Comparison of ENCODE assay signal across 30 cellular contexts in the genomic region with DNA sequence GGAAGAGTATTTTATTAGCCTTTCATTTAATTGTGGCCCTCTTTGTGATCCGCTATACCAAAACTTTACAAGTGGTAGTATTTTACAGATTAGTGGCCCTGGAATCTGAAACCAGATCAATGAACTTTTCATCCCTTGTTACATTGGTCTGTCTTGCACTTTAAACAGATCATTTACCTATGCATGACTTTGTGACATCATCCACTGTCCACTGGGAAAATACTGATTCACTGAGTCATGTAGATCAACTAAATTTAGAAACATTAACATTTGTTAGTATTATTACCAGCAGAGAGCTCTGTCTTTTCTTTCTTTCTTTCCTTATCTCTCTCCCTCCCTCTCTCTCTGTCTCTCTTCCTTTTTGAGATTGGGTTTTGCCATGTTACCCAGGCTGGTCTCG. TPM values are rescaled to one million over a fixed set of nuclear protein-coding genes. Genes with fewer than 3 reads are reported as not detected.
DNase-seq lines count a peak whose midpoint lies in the region; ATAC-seq, FAIRE-seq and TF ChIP-seq lines count a peak whose summit lies in the region.
"Had no signal": no experiment of that assay in that cellular context is flagged by ENCODE, and none has a peak within 500 bp of the region (broad histone marks: within the 10 kb centered on the region; RNA-seq: fewer than 3 reads in every experiment).

No MANE protein-coding gene starts in this region.

- POLR2A ChIA-PET in HepG2 (lab: Yijun Ruan, JAX): no interaction called here

- no peak overlapping the region for H2AFZ ChIP-seq in HepG2 (ENCODE audit: low read length)
- H2AFZ ChIP-seq: hepatocyte had no signal

- H3K4me3 ChIP-seq in epithelial cell of esophagus (ENCODE audit: low read length) (no peak overlapping the region), HepG2 (replicated peaks in 1 of 3; ENCODE audit: insufficient read depth in 1 of 3, low read depth in 2 of 3, low read length in 3 of 3) (no peak overlapping the region)
- H3K4me3 ChIP-seq: ascending aorta, gastroesophageal sphincter, HAP-1, hepatocyte, pancreas, right atrium auricular region, spleen, thyroid gland, vagina had no signal

- in situ Hi-C loops in HepG2 (cut with HindIII; ENCODE audit: extremely low pct_ligation_motif_present, low pct_unique_long_range_greater_than_20kb): no loop called here

- intact Hi-C loops in HepG2 (cut with micrococcal nuclease; ENCODE audit: unreplicated experiment): no loop called here

- no peak overlapping the region for H3K27ac ChIP-seq in HepG2 (ENCODE audit: extremely low read length, insufficient read depth, low read length)
- H3K27ac ChIP-seq: ascending aorta, gastroesophageal sphincter, hepatocyte, pancreas, right atrium auricular region, spleen, thyroid gland, vagina had no signal

- no peaks in the 10 kb centered on the region for H3K9me3 ChIP-seq in HepG2 (ENCODE audit: low read length)
- H3K9me3 ChIP-seq: ascending aorta, gastroesophageal sphincter, HAP-1, pancreas, right atrium auricular region, spleen, thyroid gland, vagina had no signal

- ATAC-seq in HG03039 (IDR thresholded peaks at IDR 0.05; ENCODE audit: unreplicated experiment) (no peak), HepG2 (no peak)
- ATAC-seq: gastroesophageal sphincter, left colon, pancreas had no signal

- no peak overlapping the region for H3K4me2 ChIP-seq in HepG2 (ENCODE audit: low read depth, low read length)
- H3K4me2 ChIP-seq: hepatocyte had no signal

- no peak for FAIRE-seq in HepG2 (lab: Jason Lieb, UNC)
- FAIRE-seq: endometrium had no signal

- peak; percentile 36 for DNase-seq in NCI-H82 (lab: John Stamatoyannopoulos, UW)
- no peak for DNase-seq in NCI-H82 treated with DMSO at 0.1 percent for 48 hours (lab: John Stamatoyannopoulos, UW; ENCODE audit: unreplicated experiment)
- DNase-seq in NCI-H69 (lab: John Stamatoyannopoulos, UW): peak; percentile 35
- DNase-seq in epithelial cell of esophagus (ENCODE audit: low read depth): peak; percentile 40
- DNase-seq in non-pigmented ciliary epithelial cell (ENCODE audit: low read depth): peak; percentile 61
- no peak for DNase-seq in Ammon's horn (ENCODE audit: low spot score)
- no peak for DNase-seq in HepG2 (ENCODE audit: low spot score)
- DNase-seq: activated T-cell treated with anti-CD3 and anti-CD28 coated beads, Interleukin-2, amount 50 U/mL, for 24 hours; AML-193; CD4-positive, alpha-beta memory T cell; dermis blood vessel endothelial cell; left colon; NCI-H146; NCI-H345; pancreas; spleen; stimulated activated CD4-positive, alpha-beta T cell treated with anti-CD3 and anti-CD28 coated beads, Interleukin-2, amount 100 ng/mL, for 24 hours; thyroid gland had no signal

- CTCF ChIA-PET in HepG2 (lab: Yijun Ruan, JAX; ENCODE audit: low intra/inter-chr PET ratio, low total read pairs): no interaction called here

- no peak overlapping the region for H3K9ac ChIP-seq in HepG2 (ENCODE audit: insufficient read depth, low read depth, low read length)

- no peak for TF ChIP-seq POLR2A in HepG2 (IDR thresholded peaks at IDR 0.05; ENCODE audit: insufficient read depth in 1 of 2, low read depth in 2 of 2, low read length in 2 of 2)

- WGBS in HepG2 (ENCODE audit: low lambda C conversion rate): 0% methylated on average over 2 of the region's 2 CpGs

- no peaks in the 10 kb centered on the region for H3K4me1 ChIP-seq in HepG2 (ENCODE audit: insufficient read depth, low read length)
- H3K4me1 ChIP-seq: ascending aorta, gastroesophageal sphincter, pancreas, right atrium auricular region, spleen, vagina had no signal

- no peaks in the 10 kb centered on the region for H4K20me1 ChIP-seq in HepG2 (ENCODE audit: insufficient read depth, low read length)

- TF ChIP-seq RAD21 in HepG2 (CRISPR knock-in tag; IDR thresholded peaks at IDR 0.05): no peak

- no peaks in the 10 kb centered on the region for H3K79me2 ChIP-seq in HepG2 (ENCODE audit: insufficient read depth, low read length)
- H3K79me2 ChIP-seq: hepatocyte had no signal

- BruUV-seq in HepG2 (replicated peaks; lab: Mats Ljungman, UMichigan): no TSS peak

- H3K36me3 ChIP-seq in HepG2 (replicated peaks in 1 of 2; ENCODE audit: control insufficient read depth in 1 of 2, insufficient read depth in 2 of 2, low read length in 2 of 2): no peaks in the 10 kb centered on the region
- H3K36me3 ChIP-seq: ascending aorta, gastroesophageal sphincter, HAP-1, pancreas, right atrium auricular region, spleen, thyroid gland, vagina had no signal

- TF ChIP-seq CTCF in epithelial cell of esophagus (IDR thresholded peaks at IDR 0.05; ENCODE audit: insufficient read depth, low read depth, low read length, missing control alignments): no peak
- no peak for TF ChIP-seq CTCF in HepG2 (CRISPR knock-in tag; IDR thresholded peaks at IDR 0.05)

- H3K27me3 ChIP-seq in HepG2 (ENCODE audit: control insufficient read depth in 1 of 2, insufficient read depth in 2 of 2, low read length in 2 of 2): no peaks in the 10 kb centered on the region; a peak in 1 of 5 replicates
- H3K27me3 ChIP-seq: ascending aorta, hepatocyte, right atrium auricular region, thyroid gland, vagina had no signal

- TF ChIP-seq EP300 in HepG2 (IDR thresholded peaks at IDR 0.05; ENCODE audit: low read depth in 2 of 2, low read length in 2 of 2): no peak
- TF ChIP-seq EP300 in HepG2 (CRISPR knock-in tag; IDR thresholded peaks at IDR 0.05; ENCODE audit: borderline replicate concordance): no peak

TF ChIP-seq in HepG2, 621 proteins besides CTCF, POLR2A, EP300 and RAD21 (continues in another document):
- TF ChIP-seq BHLHE40 (IDR thresholded peaks at IDR 0.05; ENCODE audit: low read length): no peak

RNA-seq across cellular contexts. Expression of gene PCDH8, which starts 17.5 kb away (rescaled TPM):
- total RNA-seq in HepG2 (2016; rRNA removed; fragmentation: Illumina TruSeq; extraction: Trizol): not detected in 2 replicates
- total RNA-seq in HepG2 (2016; cell fraction: cytosol; rRNA removed; fragmentation: Illumina TruSeq; extraction: Trizol; ENCODE audit: low read depth): not detected in 2 replicates
- total RNA-seq in HepG2 (2016; cell fraction: insoluble cytoplasmic fraction; rRNA removed; fragmentation: Illumina TruSeq; extraction: Trizol): not detected in 2 replicates
- total RNA-seq in HepG2 (2016; cell fraction: membrane; rRNA removed; fragmentation: Illumina TruSeq; extraction: Trizol): not detected in 2 replicates
- not detected in 2 replicates for total RNA-seq in HepG2 (2016; cell fraction: nucleus; rRNA removed; fragmentation: Illumina TruSeq; extraction: Trizol)
- not detected in 2 replicates for polyA plus RNA-seq in HepG2 (2011; rRNA removed)
- polyA plus RNA-seq in HepG2 (2011; cell fraction: cytosol; rRNA removed): not detected in 2 replicates
- polyA plus RNA-seq in HepG2 (2011; cell fraction: nucleus; rRNA removed): not detected in 2 replicates
- not detected in 2 replicates for polyA plus RNA-seq in HepG2 (2012)
- not detected in 2 replicates for polyA plus RNA-seq in HepG2 (2016; cell fraction: cytosol; fragmentation: Illumina TruSeq; extraction: Trizol; ENCODE audit: low read depth)
- polyA plus RNA-seq in HepG2 (2016; cell fraction: insoluble cytoplasmic fraction; fragmentation: Illumina TruSeq; extraction: Trizol; ENCODE audit: low read depth): not detected in 2 replicates
- not detected in 2 replicates for polyA plus RNA-seq in HepG2 (2016; cell fraction: membrane; fragmentation: Illumina TruSeq; extraction: Trizol; ENCODE audit: low read depth)
- polyA plus RNA-seq in HepG2 (2016; cell fraction: nucleus; fragmentation: Illumina TruSeq; extraction: Trizol; ENCODE audit: insufficient read depth, low read depth): not detected in 2 replicates
- polyA minus RNA-seq in HepG2 (2011; rRNA and poly(A)+ RNA removed; ENCODE audit: low replicate concordance): not detected in 2 replicates
- not detected in 2 replicates for polyA minus RNA-seq in HepG2 (2011; cell fraction: cytosol; rRNA and poly(A)+ RNA removed)
- polyA minus RNA-seq in HepG2 (2011; cell fraction: nucleus; rRNA and poly(A)+ RNA removed): not detected in 2 replicates
- total RNA-seq: ascending aorta; CD4-positive, alpha-beta memory T cell; dermis blood vessel endothelial cell; fibroblast of lung; LHCN-M2; mucosa of gallbladder; right atrium auricular region; spleen; T-helper 1 cell treated with Interleukin-12 subunit alpha and Interleukin-12 subunit beta and Interleukin-4 antibody, amounts not matched to agents 30 ng/mL and 1 ng/mL, for 36 hours had no signal
- polyA plus RNA-seq: CD4-positive, alpha-beta memory T cell; fibroblast of lung; spleen had no signal

Comparison
In these comparisons a context has a peak if more than half of its experiments do, and no peak if none do; other contexts are left out.
1. DNase-seq: peak in NCI-H82 (single experiment), NCI-H69 (single experiment), epithelial cell of esophagus (single experiment) and non-pigmented ciliary epithelial cell (single experiment); none in NCI-H82 treated with DMSO at 0.1 percent for 48 hours (single experiment), Ammon's horn (single experiment) and HepG2 (single experiment).